Comparison of ENCODE assay signal across 11 cellular contexts in the genomic region with DNA sequence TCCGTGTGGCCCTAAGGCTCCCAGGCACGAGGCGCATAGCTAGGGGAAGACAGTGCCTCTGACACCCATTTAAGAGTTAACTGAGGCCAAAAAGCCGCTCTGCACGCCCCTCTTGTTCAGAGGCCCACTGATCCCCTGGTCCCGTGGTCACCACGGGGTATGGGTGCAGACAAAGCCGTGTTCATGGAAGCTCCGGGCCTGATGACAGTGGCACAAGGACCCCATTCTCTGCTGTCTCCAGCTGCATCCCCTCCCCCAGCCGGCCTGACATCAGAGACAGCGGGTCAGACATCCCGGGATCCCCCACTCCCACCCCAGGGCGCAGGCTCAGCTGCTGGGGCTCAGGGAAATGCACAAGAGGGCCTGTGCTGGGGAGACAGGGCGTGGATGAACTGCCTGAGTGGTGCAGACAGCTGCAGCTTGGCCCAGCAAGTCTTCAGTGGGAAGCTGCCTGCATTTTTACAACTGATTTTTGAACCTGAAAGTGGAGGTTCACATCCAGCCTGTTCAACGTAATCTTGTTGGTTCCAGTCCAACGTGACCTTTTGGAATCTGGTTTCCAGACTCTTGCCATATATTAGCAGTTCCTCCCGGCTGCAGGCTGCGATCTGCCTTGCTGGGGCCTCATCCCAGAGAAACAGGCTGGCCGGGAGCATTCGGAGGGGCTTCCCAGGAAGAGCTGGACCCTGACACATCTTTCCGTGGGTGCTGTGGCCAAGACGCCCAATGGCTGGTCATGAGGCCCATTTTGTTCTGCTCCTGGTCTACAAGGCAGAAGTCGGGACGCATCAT. TPM values are rescaled to one million over a fixed set of nuclear protein-coding genes. Genes with fewer than 3 reads are reported as not detected.
DNase-seq lines count a peak whose midpoint lies in the region; ATAC-seq and TF ChIP-seq lines count a peak whose summit lies in the region.
"Had no signal": no experiment of that assay in that cellular context is flagged by ENCODE, and none has a peak within 500 bp of the region (broad histone marks: within the 10 kb centered on the region; RNA-seq: fewer than 3 reads in every experiment).

No MANE protein-coding gene starts in this region.

- H3K27ac ChIP-seq in prostate gland = peak overlapping the region; percentile 98 to 99

- TF ChIP-seq CTCF in prostate gland (IDR thresholded peaks at IDR 0.05) = no peak

- WGBS in prostate gland = 80% methylated on average over 24 of the region's 24 CpGs

- peaks cover 31% of the 10 kb centered on the region for H3K4me1 ChIP-seq in adipocyte (ENCODE audit: control insufficient read depth, insufficient read depth, low read length)
- H3K4me1 ChIP-seq in prostate gland (replicated peaks) = peaks cover 16% of the 10 kb centered on the region

- H3K27me3 ChIP-seq in adipocyte (replicated peaks; ENCODE audit: control insufficient read depth, insufficient read depth, low read length) (no peaks in the 10 kb centered on the region), prostate gland (replicated peaks; ENCODE audit: insufficient read depth) (no peaks in the 10 kb centered on the region)

- no peak for TF ChIP-seq POLR2A in prostate gland (IDR thresholded peaks at IDR 0.05)

- no peak overlapping the region for H3K9ac ChIP-seq in adipocyte (ENCODE audit: low read length)

- DNase-seq in COLO829 (ENCODE audit: low spot score) (peak; percentile 90), adipocyte (ENCODE audit: low read depth) (no peak), hypothalamus (lab: John Stamatoyannopoulos, UW) (peak; percentile 54 to 99 (median 93)), prostate gland (ENCODE audit: low spot score) (no peak), NCI-H2029 treated with DMSO at 0.1 percent for 48 hours (lab: John Stamatoyannopoulos, UW) (no peak), HK-2 (ENCODE audit: unreplicated experiment) (no peak)
- DNase-seq: DMS79, erythroblast, NCI-H1048 had no signal

- H3K36me3 ChIP-seq in adipocyte (ENCODE audit: control insufficient read depth, insufficient read depth, low read length, severe bottlenecking) (no peaks in the 10 kb centered on the region), prostate gland (no peaks in the 10 kb centered on the region)

- H3K4me3 ChIP-seq in adipocyte (ENCODE audit: low read length) (peak overlapping the region; percentile 86), prostate gland (no peak overlapping the region)

- ATAC-seq in GM18498 (IDR thresholded peaks at IDR 0.05; ENCODE audit: unreplicated experiment) (no peak), HG02938 (IDR thresholded peaks at IDR 0.05; ENCODE audit: unreplicated experiment) (no peak)

- no peaks in the 10 kb centered on the region for H3K9me3 ChIP-seq in adipocyte (ENCODE audit: control insufficient read depth, low read length)
- no peaks in the 10 kb centered on the region for H3K9me3 ChIP-seq in prostate gland

- intact Hi-C loops in prostate gland (cut with DNase I) = loop anchor here (5.0 kb wide), 1 partner anchor 97 kb away; no protein-coding TSS in a partner anchor

RNA-seq across cellular contexts. Expression of a gene that starts 9.7 kb away (rescaled TPM):
- 10 to 100 TPM; 11.4 to 28.9 TPM for total RNA-seq in prostate gland

Comparison
In these comparisons a context has a peak if more than half of its experiments do, and no peak if none do; other contexts are left out.
1. DNase-seq: peak in COLO829 (single experiment) and hypothalamus (51 of 51); none in adipocyte (single experiment), prostate gland (single experiment), NCI-H2029 treated with DMSO at 0.1 percent for 48 hours (single experiment) and HK-2 (single experiment).